19 cellular contexts compared by ENCODE assay signal in genomic region chr6:134424131-134424794, GRCh38.
DNase-seq lines count a peak whose midpoint lies in the region; ATAC-seq and TF ChIP-seq lines count a peak whose summit lies in the region.
"Had no signal": no experiment of that assay in that cellular context is flagged by ENCODE, and none has a peak within 500 bp of the region (broad histone marks: within the 10 kb centered on the region; RNA-seq: fewer than 3 reads in every experiment).

No MANE protein-coding gene starts in this region.

- H4K20me1 ChIP-seq in PC-9 (ENCODE audit: insufficient read depth) = no peaks in the 10 kb centered on the region

- H3K27ac ChIP-seq in PC-9 (peak overlapping the region; percentile 70), parathyroid adenoma (no peak overlapping the region)
- H3K27ac ChIP-seq: coronary artery, sigmoid colon, stomach had no signal

- CTCF ChIA-PET in PC-9 (lab: Charles Lee) = no interaction called here
- CTCF ChIA-PET in activated CD8-positive, alpha-beta T cell treated with anti-CD3 and anti-CD28 coated beads for 36 hours (lab: Charles Lee) = interaction anchor here (1.1 kb wide), 1 partner anchor 14 kb away, joined by 3 read pairs; no protein-coding TSS in a partner anchor

- H3K4me3 Mint-ChIP-seq in CD14-positive monocyte = no peak overlapping the region
- no peak overlapping the region for H3K4me3 Mint-ChIP-seq in activated CD8-positive, alpha-beta T cell treated with anti-CD3 and anti-CD28 coated beads for 36 hours
- H3K4me3 Mint-ChIP-seq: B cell had no signal

- no peaks in the 10 kb centered on the region for H3K36me3 ChIP-seq in PC-9 (ENCODE audit: low read depth)
- H3K36me3 ChIP-seq in parathyroid adenoma (ENCODE audit: control insufficient read depth, insufficient read depth, low read length) = no peaks in the 10 kb centered on the region
- H3K36me3 ChIP-seq: sigmoid colon, stomach had no signal

- no peaks in the 10 kb centered on the region for H3K9me3 ChIP-seq in PC-9 (ENCODE audit: insufficient read depth, low read depth)
- no peaks in the 10 kb centered on the region for H3K9me3 ChIP-seq in parathyroid adenoma (ENCODE audit: control insufficient read depth, low read length)
- H3K9me3 ChIP-seq: sigmoid colon, stomach had no signal

- H3K79me2 ChIP-seq in PC-9 (ENCODE audit: low read depth) (no peaks in the 10 kb centered on the region), parathyroid adenoma (no peaks in the 10 kb centered on the region)

- peaks cover 32% of the 10 kb centered on the region; the same call in 1 of the 2 replicates for H3F3A ChIP-seq in PC-9 (ENCODE audit: insufficient read depth, low read depth)

- TF ChIP-seq CTCF in CD14-positive monocyte (IDR thresholded peaks at IDR 0.05) (no peak), PC-9 (conservative IDR thresholded peaks at IDR 0.05) (no peak), parathyroid adenoma (IDR thresholded peaks at IDR 0.05) (no peak)
- TF ChIP-seq CTCF in activated CD8-positive, alpha-beta T cell treated with anti-CD3 and anti-CD28 coated beads for 36 hours (IDR thresholded peaks at IDR 0.05) = no peak

- ATAC-seq in esophagus mucosa = peak; percentile 16
- ATAC-seq in HG02763 (IDR thresholded peaks at IDR 0.05; ENCODE audit: unreplicated experiment) = no peak
- no peak for ATAC-seq in activated CD8-positive, alpha-beta T cell treated with anti-CD3 and anti-CD28 coated beads for 36 hours

- peaks cover 1 to 4% (median 2%) of the 10 kb centered on the region in 3 donors for H3K27me3 Mint-ChIP-seq in CD14-positive monocyte (ENCODE audit: low read depth in 3 of 3)
- H3K27me3 Mint-ChIP-seq in activated CD8-positive, alpha-beta T cell treated with anti-CD3 and anti-CD28 coated beads for 36 hours = no peaks in the 10 kb centered on the region
- H3K27me3 Mint-ChIP-seq: B cell had no signal

- H2AFZ ChIP-seq in PC-9 (no peak overlapping the region), parathyroid adenoma (peak overlapping the region; percentile 36)

- POLR2A ChIA-PET in PC-9 (lab: Charles Lee; ENCODE audit: unreplicated experiment) = interaction anchor here (0.7 kb wide), 1 partner anchor 126 kb away, joined by 9 read pairs; no protein-coding TSS in a partner anchor
- POLR2A ChIA-PET in activated CD8-positive, alpha-beta T cell treated with anti-CD3 and anti-CD28 coated beads for 36 hours (lab: Charles Lee) = no interaction called here

- peak overlapping the region; percentile 53 to 89 (median 77) for H3K27ac Mint-ChIP-seq in CD14-positive monocyte
- no peak overlapping the region for H3K27ac Mint-ChIP-seq in activated CD8-positive, alpha-beta T cell treated with anti-CD3 and anti-CD28 coated beads for 36 hours
- H3K27ac Mint-ChIP-seq: B cell had no signal

- BruUV-seq in PC-9 (replicated peaks; lab: Mats Ljungman, UMichigan) = no TSS peak

- H3K4me2 ChIP-seq in PC-9 (peak overlapping the region; percentile 66), parathyroid adenoma (ENCODE audit: low read length) (no peak overlapping the region)

- H3K4me1 Mint-ChIP-seq in CD14-positive monocyte = peaks cover 39% of the 10 kb centered on the region
- peaks cover 4% of the 10 kb centered on the region for H3K4me1 Mint-ChIP-seq in activated CD8-positive, alpha-beta T cell treated with anti-CD3 and anti-CD28 coated beads for 36 hours (ENCODE audit: low read depth)

- H3K9me2 ChIP-seq in PC-9 (ENCODE audit: insufficient read depth) = no peaks in the 10 kb centered on the region; the same call in 1 of the 2 replicates

- peaks cover 0 to 7% (median 0%) of the 10 kb centered on the region in 7 donors for H3K9me3 Mint-ChIP-seq in CD14-positive monocyte
- no peaks in the 10 kb centered on the region for H3K9me3 Mint-ChIP-seq in activated CD8-positive, alpha-beta T cell treated with anti-CD3 and anti-CD28 coated beads for 36 hours

- intact Hi-C loops in CD14-positive monocyte (cut with micrococcal nuclease) (loop anchor here in 1 of 2 donors (10.0 kb wide), 1 partner anchor 189 kb away; no protein-coding TSS in a partner anchor), PC-9 (cut with micrococcal nuclease; ENCODE audit: unreplicated experiment) (no loop called here)
- intact Hi-C loops in activated CD8-positive, alpha-beta T cell treated with anti-CD3 and anti-CD28 coated beads for 36 hours (cut with micrococcal nuclease) = no loop called here

- no peak overlapping the region for H3K9ac ChIP-seq in parathyroid adenoma

- H3K4me1 ChIP-seq in PC-9 (replicated peaks; ENCODE audit: insufficient read depth) (peaks cover 55% of the 10 kb centered on the region), parathyroid adenoma (peaks cover 8% of the 10 kb centered on the region)
- H3K4me1 ChIP-seq: sigmoid colon had no signal

- DNase-seq in CD14-positive monocyte (ENCODE audit: low spot score) (no peak), PC-9 (peak in 1 of 2 experiments; percentile 86)
- no peak for DNase-seq in activated CD4-positive, alpha-beta T cell treated with anti-CD3 and anti-CD28 coated beads for 48 hours
- no peak for DNase-seq in activated CD8-positive, alpha-beta T cell treated with anti-CD3 and anti-CD28 coated beads for 36 hours
- DNase-seq: activated CD4-positive, alpha-beta T cell treated with anti-CD3 and anti-CD28 coated beads for 4 hours; activated naive CD4-positive, alpha-beta T cell; anterior cingulate cortex; GDM1; KG1; occipital lobe; sigmoid colon; stimulated activated CD4-positive, alpha-beta T cell treated with anti-CD3 and anti-CD28 coated beads, Interleukin-2, amount 100 ng/mL, for 24 hours; stomach; SW 1271 had no signal

- peak overlapping the region; percentile 25; the same call in 1 of the 2 replicates for H3K4me3 ChIP-seq in PC-9
- no peak overlapping the region for H3K4me3 ChIP-seq in parathyroid adenoma (ENCODE audit: low read depth, low read length)
- H3K4me3 ChIP-seq: coronary artery, sigmoid colon, stomach had no signal

- H3K36me3 Mint-ChIP-seq in CD14-positive monocyte = peaks cover 0 to 1% of the 10 kb centered on the region in 2 donors
- no peaks in the 10 kb centered on the region for H3K36me3 Mint-ChIP-seq in activated CD8-positive, alpha-beta T cell treated with anti-CD3 and anti-CD28 coated beads for 36 hours (ENCODE audit: low read depth)

- H3K27me3 ChIP-seq in PC-9 (ENCODE audit: insufficient read depth, low read depth) (no peaks in the 10 kb centered on the region), parathyroid adenoma (ENCODE audit: control insufficient read depth, insufficient read depth, low read length) (no peaks in the 10 kb centered on the region)
- H3K27me3 ChIP-seq: sigmoid colon, stomach had no signal
